Comparison of ENCODE assay signal across 21 cellular contexts in genomic region chr6:137683886-137684285, GRCh38.
DNase-seq lines count a peak whose midpoint lies in the region; ATAC-seq and TF ChIP-seq lines count a peak whose summit lies in the region.
"Had no signal": no experiment of that assay in that cellular context is flagged by ENCODE, and none has a peak within 500 bp of the region (broad histone marks: within the 10 kb centered on the region; RNA-seq: fewer than 3 reads in every experiment).

No MANE protein-coding gene starts in this region.

- no peak overlapping the region for H3K4me2 ChIP-seq in DND-41 (ENCODE audit: insufficient read depth, low read length)

- H3K79me2 ChIP-seq in ACC112 (ENCODE audit: control insufficient read depth, insufficient read depth, low read length, unreplicated experiment) (no peaks in the 10 kb centered on the region), DND-41 (ENCODE audit: insufficient read depth, low read length) (no peaks in the 10 kb centered on the region)

- ATAC-seq in DND-41 (ENCODE audit: insufficient read depth, low read depth), result no peak
- no peak for ATAC-seq in T-helper 17 cell
- ATAC-seq in esophagus mucosa, result peak; percentile 70
- no peak for ATAC-seq in GM21737 (IDR thresholded peaks at IDR 0.05; ENCODE audit: unreplicated experiment)
- ATAC-seq: CD8-positive, alpha-beta T cell; GM12878 had no signal

- H3K9me3 Mint-ChIP-seq in nephron progenitor cell, result peaks cover 20% of the 10 kb centered on the region

- no peaks in the 10 kb centered on the region for H3K27me3 ChIP-seq in ACC112 (ENCODE audit: insufficient read depth, low read length)
- no peaks in the 10 kb centered on the region for H3K27me3 ChIP-seq in DND-41 (ENCODE audit: insufficient read depth, low read length, poor library complexity)
- no peaks in the 10 kb centered on the region for H3K27me3 ChIP-seq in sigmoid colon
- H3K27me3 ChIP-seq: BLaER1 treated with 17β-estradiol and CSF1 and Interleukin-3, amounts not matched to agents 10 nM and 100 nM had no signal

- H3K9me3 ChIP-seq in DND-41 (ENCODE audit: insufficient read depth, low read length, severe bottlenecking), result no peaks in the 10 kb centered on the region
- no peaks in the 10 kb centered on the region for H3K9me3 ChIP-seq in T-helper 17 cell (ENCODE audit: control insufficient read depth, low read length, poor library complexity, severe bottlenecking)
- no peaks in the 10 kb centered on the region for H3K9me3 ChIP-seq in sigmoid colon
- H3K9me3 ChIP-seq: Caco-2 had no signal

- H3K27ac Mint-ChIP-seq in T-helper 17 cell, result peak overlapping the region; percentile 79
- no peak overlapping the region for H3K27ac Mint-ChIP-seq in nephron progenitor cell
- H3K27ac Mint-ChIP-seq: B cell; CD4-positive, alpha-beta T cell; CD8-positive, alpha-beta T cell had no signal

- no peak overlapping the region for H3K9ac ChIP-seq in DND-41 (ENCODE audit: low read depth, low read length)
- H3K9ac ChIP-seq: BLaER1 treated with 17β-estradiol and CSF1 and Interleukin-3, amounts not matched to agents 10 nM and 100 nM had no signal

- H3K4me1 ChIP-seq in ACC112 (ENCODE audit: control insufficient read depth, insufficient read depth, low read length, unreplicated experiment) (peaks cover 21% of the 10 kb centered on the region), DND-41 (ENCODE audit: insufficient read depth, low read length) (peaks cover 45% of the 10 kb centered on the region), sigmoid colon (peaks cover 0 to 7% (median 0%) of the 10 kb centered on the region in 4 donors)
- H3K4me1 ChIP-seq: Caco-2 had no signal

- TF ChIP-seq EP300 in sigmoid colon (IDR thresholded peaks at IDR 0.05), result no peak

- H3K4me1 Mint-ChIP-seq in T-helper 17 cell (peaks cover 14% of the 10 kb centered on the region), nephron progenitor cell (no peaks in the 10 kb centered on the region)

- no peak overlapping the region for H3K27ac ChIP-seq in ACC112 (ENCODE audit: low read depth, low read length)
- H3K27ac ChIP-seq in DND-41 (ENCODE audit: low read length), result peak overlapping the region; percentile 58
- H3K27ac ChIP-seq in sigmoid colon, result no peak overlapping the region
- H3K27ac ChIP-seq: BLaER1 treated with 17β-estradiol and CSF1 and Interleukin-3, amounts not matched to agents 10 nM and 100 nM; C4-2B had no signal

- H3K27me3 Mint-ChIP-seq in T-helper 17 cell (peaks cover 14% of the 10 kb centered on the region), nephron progenitor cell (ENCODE audit: low read depth, poor library complexity) (peaks cover 2% of the 10 kb centered on the region)
- H3K27me3 Mint-ChIP-seq: CD4-positive, alpha-beta T cell had no signal

- peaks cover 2% of the 10 kb centered on the region for H3K36me3 Mint-ChIP-seq in T-helper 17 cell (ENCODE audit: low read depth)
- peaks cover 4% of the 10 kb centered on the region for H3K36me3 Mint-ChIP-seq in nephron progenitor cell (ENCODE audit: low read depth)
- H3K36me3 Mint-ChIP-seq: CD8-positive, alpha-beta T cell had no signal

- H3K4me3 Mint-ChIP-seq in T-helper 17 cell (no peak overlapping the region), nephron progenitor cell (no peak overlapping the region)
- H3K4me3 Mint-ChIP-seq: B cell; CD4-positive, alpha-beta T cell; CD8-positive, alpha-beta T cell had no signal

- no peak for TF ChIP-seq CTCF in DND-41 (IDR thresholded peaks at IDR 0.05; ENCODE audit: borderline replicate concordance, extremely low read depth, low read length, poor library complexity, severe bottlenecking)
- TF ChIP-seq CTCF in sigmoid colon (IDR thresholded peaks at IDR 0.05), result no peak
- no peak for TF ChIP-seq CTCF in nephron progenitor cell (IDR thresholded peaks at IDR 0.05)

- 58 to 64% methylated on average over 4 of the region's 4 CpGs for WGBS in sigmoid colon, 2 donors

- H3K36me3 ChIP-seq in ACC112 (ENCODE audit: insufficient read depth, low read length) (no peaks in the 10 kb centered on the region), DND-41 (ENCODE audit: insufficient read depth, low read length) (no peaks in the 10 kb centered on the region), sigmoid colon (no peaks in the 10 kb centered on the region)
- H3K36me3 ChIP-seq: BLaER1 treated with 17β-estradiol and CSF1 and Interleukin-3, amounts not matched to agents 10 nM and 100 nM had no signal

- H4K20me1 ChIP-seq in DND-41 (ENCODE audit: insufficient read depth, low read length), result no peaks in the 10 kb centered on the region
- H4K20me1 ChIP-seq: BLaER1 treated with 17β-estradiol and CSF1 and Interleukin-3, amounts not matched to agents 10 nM and 100 nM had no signal

- DNase-seq in DND-41 (no peak), T-helper 17 cell (no peak), sigmoid colon (no peak), nephron progenitor cell (no peak)
- no peak for DNase-seq in activated CD8-positive, alpha-beta memory T cell treated with anti-CD3 and anti-CD28 coated beads, Interleukin-2, amount 50 U/mL, for 4 hours
- DNase-seq: 8988T; AML-193; Caco-2; Calu3; CD4-positive, alpha-beta T cell; CD8-positive, alpha-beta T cell; DMS79 treated with DMSO at 0.1 percent for 48 hours; EL; GDM1 had no signal

- H2AFZ ChIP-seq in ACC112 (ENCODE audit: low read length, unreplicated experiment) (peak overlapping the region; percentile 49), DND-41 (ENCODE audit: low read depth, low read length) (no peak overlapping the region)

- intact Hi-C loops in sigmoid colon (cut with DNase I), result no loop called here

- H3K4me3 ChIP-seq in ACC112 (ENCODE audit: low read depth, low read length), result no peak overlapping the region
- no peak overlapping the region for H3K4me3 ChIP-seq in DND-41 (ENCODE audit: low read depth in 1 of 2, low read length in 2 of 2)
- H3K4me3 ChIP-seq in sigmoid colon, result no peak overlapping the region
- H3K4me3 ChIP-seq: BLaER1 treated with 17β-estradiol and CSF1 and Interleukin-3, amounts not matched to agents 10 nM and 100 nM; GM12878 had no signal

- no peak for TF ChIP-seq POLR2A in sigmoid colon (IDR thresholded peaks at IDR 0.05)
